1 cellular context compared by ENCODE assay signal in the genomic region with DNA sequence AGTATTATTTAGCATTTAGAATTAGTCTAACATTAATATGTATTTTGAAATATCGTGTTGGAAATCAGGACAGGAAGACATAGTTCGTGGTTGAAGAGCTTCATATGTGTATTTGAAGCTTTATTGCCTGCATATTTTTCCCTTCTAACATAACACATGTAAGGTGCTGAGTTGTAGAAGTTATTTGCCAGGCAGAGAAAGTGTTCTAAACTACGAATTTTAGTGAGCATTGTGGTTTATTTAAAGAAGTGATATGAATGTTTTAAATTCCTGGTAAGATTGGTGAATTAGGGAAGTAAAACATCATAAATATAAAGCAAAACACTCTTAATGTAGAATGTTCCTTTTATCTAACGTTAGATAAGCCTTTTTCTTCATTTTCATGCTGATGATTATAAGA.
TF ChIP-seq lines count a peak whose summit lies in the region.

No MANE protein-coding gene starts in this region.

TF ChIP-seq in K562, 482 proteins besides CTCF, POLR2A, EP300 and RAD21 (continued from another document):
- TF ChIP-seq, protein P1, sequence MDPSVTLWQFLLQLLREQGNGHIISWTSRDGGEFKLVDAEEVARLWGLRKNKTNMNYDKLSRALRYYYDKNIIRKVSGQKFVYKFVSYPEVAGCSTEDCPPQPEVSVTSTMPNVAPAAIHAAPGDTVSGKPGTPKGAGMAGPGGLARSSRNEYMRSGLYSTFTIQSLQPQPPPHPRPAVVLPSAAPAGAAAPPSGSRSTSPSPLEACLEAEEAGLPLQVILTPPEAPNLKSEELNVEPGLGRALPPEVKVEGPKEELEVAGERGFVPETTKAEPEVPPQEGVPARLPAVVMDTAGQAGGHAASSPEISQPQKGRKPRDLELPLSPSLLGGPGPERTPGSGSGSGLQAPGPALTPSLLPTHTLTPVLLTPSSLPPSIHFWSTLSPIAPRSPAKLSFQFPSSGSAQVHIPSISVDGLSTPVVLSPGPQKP (CRISPR knock-in tag; IDR thresholded peaks at IDR 0.05) = no peak
- TF ChIP-seq, protein P2, sequence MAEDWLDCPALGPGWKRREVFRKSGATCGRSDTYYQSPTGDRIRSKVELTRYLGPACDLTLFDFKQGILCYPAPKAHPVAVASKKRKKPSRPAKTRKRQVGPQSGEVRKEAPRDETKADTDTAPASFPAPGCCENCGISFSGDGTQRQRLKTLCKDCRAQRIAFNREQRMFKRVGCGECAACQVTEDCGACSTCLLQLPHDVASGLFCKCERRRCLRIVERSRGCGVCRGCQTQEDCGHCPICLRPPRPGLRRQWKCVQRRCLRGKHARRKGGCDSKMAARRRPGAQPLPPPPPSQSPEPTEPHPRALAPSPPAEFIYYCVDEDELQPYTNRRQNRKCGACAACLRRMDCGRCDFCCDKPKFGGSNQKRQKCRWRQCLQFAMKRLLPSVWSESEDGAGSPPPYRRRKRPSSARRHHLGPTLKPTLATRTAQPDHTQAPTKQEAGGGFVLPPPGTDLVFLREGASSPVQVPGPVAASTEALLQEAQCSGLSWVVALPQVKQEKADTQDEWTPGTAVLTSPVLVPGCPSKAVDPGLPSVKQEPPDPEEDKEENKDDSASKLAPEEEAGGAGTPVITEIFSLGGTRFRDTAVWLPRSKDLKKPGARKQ (CRISPR knock-in tag; IDR thresholded peaks at IDR 0.05) = 0 out of 2 replicates have a peak, but pooled peaks have one; percentile 21
TF ChIP-seq in K562: peak in this region for 1.
